In the genomic region with DNA sequence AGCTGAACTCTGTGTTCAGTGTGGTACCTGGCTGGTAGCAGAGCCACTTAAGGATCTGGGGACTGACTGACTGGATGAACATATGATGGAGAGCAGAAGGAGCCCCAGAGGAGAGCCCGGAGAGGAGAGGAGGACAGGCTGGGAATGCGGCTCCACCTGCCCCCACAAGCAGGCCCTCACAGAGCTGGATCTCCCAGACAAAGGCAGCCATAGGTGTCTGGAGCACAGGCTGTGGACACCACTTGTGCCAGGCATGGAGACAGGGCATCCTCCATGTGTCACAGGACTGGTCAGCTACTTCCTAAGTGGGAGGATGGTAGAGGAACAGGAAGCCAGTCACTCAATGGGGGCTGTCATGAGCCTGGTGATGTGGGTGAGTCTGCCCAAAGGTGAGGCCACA, we compare ENCODE assay signal across 21 cellular contexts.
DNase-seq lines count a peak whose midpoint lies in the region; ATAC-seq and TF ChIP-seq lines count a peak whose summit lies in the region.
"Had no signal": no experiment of that assay in that cellular context is flagged by ENCODE, and none has a peak within 500 bp of the region (broad histone marks: within the 10 kb centered on the region; RNA-seq: fewer than 3 reads in every experiment).

No MANE protein-coding gene starts in this region.

- H3K27ac ChIP-seq in right atrium auricular region (no peak overlapping the region), right cardiac atrium (ENCODE audit: low read length) (no peak overlapping the region), esophagus muscularis mucosa (replicated peaks in 1 of 4) (no peak overlapping the region)
- H3K27ac ChIP-seq: RWPE1 had no signal

- H3K27me3 ChIP-seq in right atrium auricular region: no peaks in the 10 kb centered on the region
- H3K27me3 ChIP-seq in right cardiac atrium (ENCODE audit: control insufficient read depth, insufficient read depth): no peaks in the 10 kb centered on the region
- peaks cover 0 to 25% (median 0%) of the 10 kb centered on the region in 4 donors for H3K27me3 ChIP-seq in esophagus muscularis mucosa
- H3K27me3 ChIP-seq: MG63 had no signal

- TF ChIP-seq POLR2A in esophagus muscularis mucosa (IDR thresholded peaks at IDR 0.05; ENCODE audit: low read depth): no peak

- H3K4me3 Mint-ChIP-seq in osteocyte (ENCODE audit: unreplicated experiment): no peak overlapping the region
- H3K4me3 Mint-ChIP-seq: HFFc6 had no signal

- ATAC-seq in right cardiac atrium (no peak), GM19023 (IDR thresholded peaks at IDR 0.05; ENCODE audit: unreplicated experiment) (no peak), HG03565 (IDR thresholded peaks at IDR 0.05; ENCODE audit: unreplicated experiment) (no peak)

- H3K27me3 Mint-ChIP-seq in osteocyte (ENCODE audit: unreplicated experiment): no peaks in the 10 kb centered on the region

- H3K4me3 ChIP-seq in right atrium auricular region (no peak overlapping the region), right cardiac atrium (ENCODE audit: low read length) (no peak overlapping the region), esophagus muscularis mucosa (no peak overlapping the region)
- H3K4me3 ChIP-seq: HAP-1, MG63 had no signal

- H3K4me1 ChIP-seq in right atrium auricular region: no peaks in the 10 kb centered on the region
- H3K4me1 ChIP-seq in right cardiac atrium (ENCODE audit: control insufficient read depth, insufficient read depth, low read length): no peaks in the 10 kb centered on the region
- no peaks in the 10 kb centered on the region for H3K4me1 ChIP-seq in esophagus muscularis mucosa
- H3K4me1 ChIP-seq: HAP-1 had no signal

- H3K4me1 Mint-ChIP-seq in osteocyte (ENCODE audit: unreplicated experiment): no peaks in the 10 kb centered on the region

- intact Hi-C loops in right cardiac atrium (cut with DNase I) (no loop called here), esophagus muscularis mucosa (cut with DNase I) (no loop called here)

- H3K27ac Mint-ChIP-seq in osteocyte (ENCODE audit: unreplicated experiment): no peak overlapping the region
- H3K27ac Mint-ChIP-seq: HFFc6 had no signal

- no peak for TF ChIP-seq CTCF in right atrium auricular region (IDR thresholded peaks at IDR 0.05)
- no peak for TF ChIP-seq CTCF in esophagus muscularis mucosa (IDR thresholded peaks at IDR 0.05)
- no peak for TF ChIP-seq CTCF in osteocyte (IDR thresholded peaks at IDR 0.05)

- no peaks in the 10 kb centered on the region for H3K9me3 ChIP-seq in right atrium auricular region
- H3K9me3 ChIP-seq in right cardiac atrium (ENCODE audit: control insufficient read depth, low read length): no peaks in the 10 kb centered on the region
- H3K9me3 ChIP-seq in esophagus muscularis mucosa: no peaks in the 10 kb centered on the region
- H3K9me3 ChIP-seq: HAP-1, MG63 had no signal

- H3K9me3 Mint-ChIP-seq in osteocyte (ENCODE audit: unreplicated experiment): peaks cover 4% of the 10 kb centered on the region

- TF ChIP-seq EP300 in esophagus muscularis mucosa (IDR thresholded peaks at IDR 0.05): no peak

- DNase-seq in right atrium auricular region (ENCODE audit: low spot score): peak; percentile 38
- DNase-seq in right cardiac atrium: no peak
- DNase-seq in esophagus muscularis mucosa (ENCODE audit: extremely low spot score): peak; percentile 90
- DNase-seq in osteocyte (ENCODE audit: extremely low spot score, unreplicated experiment): peak; percentile 63
- no peak for DNase-seq in NK-92 treated with Interleukin-12 subunit alpha and Interleukin-12 subunit beta, amount 100 ng/mL, for 24 hours (lab: John Stamatoyannopoulos, UW)
- DNase-seq: 8988T, Calu3, DMS153, DND-41, HFFc6, IMR-90, KG1, MG63, NCI-H2029, NCI-H2227 treated with DMSO at 0.1 percent for 48 hours, NCI-H526 treated with DMSO at 0.1 percent for 48 hours, SHP77 had no signal

- H3K36me3 Mint-ChIP-seq in osteocyte (ENCODE audit: unreplicated experiment): no peaks in the 10 kb centered on the region

- H3K36me3 ChIP-seq in right atrium auricular region (no peaks in the 10 kb centered on the region), esophagus muscularis mucosa (peaks cover 0 to 18% (median 6%) of the 10 kb centered on the region in 4 donors)
- H3K36me3 ChIP-seq: MG63 had no signal

- 88% methylated on average over 2 of the region's 2 CpGs for WGBS in right cardiac atrium
- 100% methylated on average over 2 of the region's 2 CpGs for WGBS in esophagus muscularis mucosa

Comparison
In these comparisons a context has a peak if more than half of its experiments do, and no peak if none do; other contexts are left out.
1. DNase-seq: peak in right atrium auricular region (single experiment), esophagus muscularis mucosa (single experiment) and osteocyte (single experiment); none in right cardiac atrium (0 of 3) and NK-92 treated with Interleukin-12 subunit alpha and Interleukin-12 subunit beta, amount 100 ng/mL, for 24 hours (single experiment).